Comparison of ENCODE assay signal across 1 cellular context in genomic region chr12:12034344-12034743, GRCh38.
TF ChIP-seq lines count a peak whose summit lies in the region.

No MANE protein-coding gene starts in this region.

TF ChIP-seq in GM12878, 131 proteins besides CTCF, POLR2A, EP300 and RAD21:
- TF ChIP-seq ZNF687 (IDR thresholded peaks at IDR 0.05) (peak; percentile 63), ZNF24 (IDR thresholded peaks at IDR 0.05) (no peak), MLLT1 (IDR thresholded peaks at IDR 0.05) (peak; percentile 61; the same call in 1 of the 2 replicates), YY1 (IDR thresholded peaks at IDR 0.05; ENCODE audit: low read depth, low read length) (peak; percentile 58; the same call in 1 of the 2 replicates)
